In the genomic region with DNA sequence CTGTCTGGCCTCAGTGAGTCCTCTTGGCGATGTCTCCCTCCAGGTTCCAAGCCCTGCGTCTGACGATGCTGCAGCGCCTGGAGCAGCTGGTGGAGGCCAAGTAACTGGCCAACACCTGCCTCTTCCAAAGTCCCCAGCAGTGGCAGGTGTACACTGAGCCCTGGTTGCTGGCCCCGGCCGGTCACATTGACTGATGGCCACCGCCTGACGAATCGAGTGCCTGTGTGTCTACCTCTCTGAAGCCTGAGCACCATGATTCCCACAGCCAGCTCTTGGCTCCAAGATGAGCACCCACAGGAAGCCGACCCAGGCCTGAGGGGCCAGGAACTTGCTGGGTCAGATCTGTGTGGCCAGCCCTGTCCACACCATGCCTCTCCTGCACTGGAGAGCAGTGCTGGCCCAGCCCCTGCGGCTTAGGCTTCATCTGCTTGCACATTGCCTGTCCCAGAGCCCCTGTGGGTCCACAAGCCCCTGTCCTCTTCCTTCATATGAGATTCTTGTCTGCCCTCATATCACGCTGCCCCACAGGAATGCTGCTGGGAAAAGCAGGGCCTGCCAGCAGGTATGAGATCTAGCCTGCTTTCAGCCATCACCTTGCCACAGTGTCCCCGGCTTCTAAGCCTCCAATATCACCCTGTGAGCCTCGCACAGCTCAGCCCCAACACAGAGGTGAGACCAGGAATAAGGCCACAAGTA, we compare ENCODE assay signal across 14 cellular contexts. TPM values are rescaled to one million over a fixed set of nuclear protein-coding genes. Genes with fewer than 3 reads are reported as not detected.
A peak's percentile ranks its signal among the peaks of the same experiment; 100 is the strongest.
DNase-seq lines count a peak whose midpoint lies in the region; ATAC-seq, FAIRE-seq and TF ChIP-seq lines count a peak whose summit lies in the region.
"Had no signal": no experiment of that assay in that cellular context is flagged by ENCODE, and none has a peak within 500 bp of the region (broad histone marks: within the 10 kb centered on the region; RNA-seq: fewer than 3 reads in every experiment).

No MANE protein-coding gene starts in this region.

- H3K27ac ChIP-seq in SJSA1 (peak overlapping the region; percentile 80), kidney (ENCODE audit: low read depth in 2 of 2, low read length in 2 of 2) (no peak overlapping the region), smooth muscle cell (ENCODE audit: low read depth) (no peak overlapping the region)

- H3K36me3 ChIP-seq in SJSA1 (peaks cover 42% of the 10 kb centered on the region), kidney (ENCODE audit: control insufficient read depth in 1 of 2, insufficient read depth in 2 of 2, low read length in 2 of 2) (peaks cover 25 to 30% of the 10 kb centered on the region in 2 donors), smooth muscle cell (ENCODE audit: low read depth) (no peaks in the 10 kb centered on the region), HAP-1 (replicated peaks) (no peaks in the 10 kb centered on the region)

- ATAC-seq in GM18519 (IDR thresholded peaks at IDR 0.05; ENCODE audit: low FRiP score, unreplicated experiment): no peak

- no peaks in the 10 kb centered on the region for H3K27me3 ChIP-seq in SJSA1 (replicated peaks)
- no peaks in the 10 kb centered on the region for H3K27me3 ChIP-seq in smooth muscle cell (ENCODE audit: low read depth)
- no peaks in the 10 kb centered on the region for H3K27me3 ChIP-seq in HAP-1 (ENCODE audit: low read depth)

- peak overlapping the region; percentile 20 for H3K4me2 ChIP-seq in smooth muscle cell

- H3K4me1 ChIP-seq in SJSA1 (replicated peaks): peaks cover 75% of the 10 kb centered on the region
- peaks cover 26 to 40% of the 10 kb centered on the region in 2 donors for H3K4me1 ChIP-seq in kidney (ENCODE audit: control insufficient read depth in 1 of 2, insufficient read depth in 1 of 2, low read depth in 1 of 2, low read length in 2 of 2)
- H3K4me1 ChIP-seq in smooth muscle cell (ENCODE audit: low read depth): peaks cover 25% of the 10 kb centered on the region
- peaks cover 23% of the 10 kb centered on the region for H3K4me1 ChIP-seq in HAP-1

- FAIRE-seq in kidney (lab: Jason Lieb, UNC): no peak

- H3K79me2 ChIP-seq in smooth muscle cell (ENCODE audit: low read depth): no peaks in the 10 kb centered on the region

- intact Hi-C loops in kidney (cut with DNase I): no loop called here

- H3F3A ChIP-seq in smooth muscle cell (ENCODE audit: low read depth): peaks cover 6% of the 10 kb centered on the region

- H3K9ac ChIP-seq in kidney (ENCODE audit: low read length in 2 of 2) (no peak overlapping the region), smooth muscle cell (ENCODE audit: low read depth) (no peak overlapping the region)

- H3K4me3 ChIP-seq in SJSA1 (no peak overlapping the region), kidney (ENCODE audit: low read length in 2 of 2) (no peak overlapping the region), smooth muscle cell (no peak overlapping the region), HAP-1 (no peak overlapping the region)

- 92% methylated on average over 14 of the region's 14 CpGs for WGBS in smooth muscle cell (ENCODE audit: low lambda C conversion rate)

- H3K9me3 ChIP-seq in SJSA1 (replicated peaks) (no peaks in the 10 kb centered on the region), kidney (ENCODE audit: control insufficient read depth in 1 of 2, low read length in 2 of 2) (no peaks in the 10 kb centered on the region), smooth muscle cell (replicated peaks; ENCODE audit: low read depth) (no peaks in the 10 kb centered on the region), HAP-1 (no peaks in the 10 kb centered on the region)

- H4K20me1 ChIP-seq in smooth muscle cell (ENCODE audit: low read depth): no peaks in the 10 kb centered on the region

- in situ Hi-C loops in HAP-1 (cut with MboI; ENCODE audit: low sequenced_read_pairs): no loop called here

- TF ChIP-seq CTCF in kidney (IDR thresholded peaks at IDR 0.05; ENCODE audit: borderline replicate concordance, extremely low read depth, insufficient read depth): no peak
- no peak for TF ChIP-seq CTCF in smooth muscle cell (IDR thresholded peaks at IDR 0.05; ENCODE audit: borderline replicate concordance, insufficient read depth, poor library complexity, severe bottlenecking)

- H2AFZ ChIP-seq in smooth muscle cell (ENCODE audit: low read depth): no peak overlapping the region

- peak; percentile 40 for DNase-seq in DMS53 treated with DMSO at 0.1 percent for 48 hours (lab: John Stamatoyannopoulos, UW; ENCODE audit: unreplicated experiment)
- no peak for DNase-seq in SJSA1 (ENCODE audit: low read depth in 1 of 2, low spot score in 2 of 2)
- peak; percentile 68 for DNase-seq in kidney
- DNase-seq in smooth muscle cell (lab: John Stamatoyannopoulos, UW; ENCODE audit: unreplicated experiment): no peak
- DNase-seq in NCI-H1417 treated with DMSO at 0.1 percent for 48 hours (lab: John Stamatoyannopoulos, UW): no peak
- no peak for DNase-seq in SIG-M5 (lab: John Stamatoyannopoulos, UW)
- no peak for DNase-seq in HAP-1 (ENCODE audit: low spot score in 2 of 2)
- DNase-seq: activated CD4-positive, alpha-beta T cell treated with anti-CD3 and anti-CD28 coated beads for 4 hours; activated naive CD4-positive, alpha-beta T cell treated with Interleukin-2 at 50 U/mL for 16 hours; CD4-positive, alpha-beta T cell; NCI-H1930; nucleus accumbens; T-helper 1 cell had no signal

RNA-seq across cellular contexts. Expression of a gene that starts 7.3 kb away (rescaled TPM):
- total RNA-seq in SJSA1 (2014; rRNA removed; shearing (Covaris generic)): 59.6 and 88.5 TPM in 2 replicates
- 24.5 TPM for total RNA-seq in kidney
- polyA plus RNA-seq in kidney (ENCODE audit: insufficient read depth, low read depth, low replicate concordance): 18.7 TPM
- 38.9 and 42.6 TPM in 2 replicates for total RNA-seq in smooth muscle cell
- 30.7 and 31.3 TPM in 2 replicates for polyA plus RNA-seq in smooth muscle cell

RNA-seq across cellular contexts. Expression of a gene that starts 14.8 kb away (rescaled TPM):
- 4.9 and 6.8 TPM in 2 replicates for total RNA-seq in SJSA1 (2014; rRNA removed; shearing (Covaris generic))
- 146 TPM for total RNA-seq in kidney
- polyA plus RNA-seq in kidney (ENCODE audit: insufficient read depth, low read depth, low replicate concordance): 44.4 TPM
- total RNA-seq in smooth muscle cell: 10.1 and 13.2 TPM in 2 replicates
- 12.9 and 18.8 TPM in 2 replicates for polyA plus RNA-seq in smooth muscle cell
- total RNA-seq: CD4-positive, alpha-beta T cell had no signal

RNA-seq across cellular contexts. Expression of a gene that starts 33.8 kb away (rescaled TPM):
- 9.2 and 19.7 TPM in 2 replicates for total RNA-seq in SJSA1 (2014; rRNA removed; shearing (Covaris generic))
- 76.4 TPM for total RNA-seq in kidney
- 83.1 TPM for polyA plus RNA-seq in kidney (ENCODE audit: insufficient read depth, low read depth, low replicate concordance)
- 6.5 and 8.3 TPM in 2 replicates for total RNA-seq in smooth muscle cell
- 13.0 and 14.8 TPM in 2 replicates for polyA plus RNA-seq in smooth muscle cell

Comparison
In these comparisons a context has a peak if more than half of its experiments do, and no peak if none do; other contexts are left out.
1. DNase-seq: peak in DMS53 treated with DMSO at 0.1 percent for 48 hours (single experiment) and kidney (single experiment); none in SJSA1 (0 of 2), smooth muscle cell (single experiment), NCI-H1417 treated with DMSO at 0.1 percent for 48 hours (single experiment), SIG-M5 (single experiment) and HAP-1 (0 of 2).
2. RNA of a gene that starts 14.8 kb away (total RNA-seq): 146 TPM in kidney (single experiment); 10.1 to 13.2 TPM in smooth muscle cell and 4.9 to 6.8 TPM in SJSA1; every median in the first group is over 10 times any median in the second.